Comparison of ENCODE assay signal across 17 cellular contexts in the genomic region with DNA sequence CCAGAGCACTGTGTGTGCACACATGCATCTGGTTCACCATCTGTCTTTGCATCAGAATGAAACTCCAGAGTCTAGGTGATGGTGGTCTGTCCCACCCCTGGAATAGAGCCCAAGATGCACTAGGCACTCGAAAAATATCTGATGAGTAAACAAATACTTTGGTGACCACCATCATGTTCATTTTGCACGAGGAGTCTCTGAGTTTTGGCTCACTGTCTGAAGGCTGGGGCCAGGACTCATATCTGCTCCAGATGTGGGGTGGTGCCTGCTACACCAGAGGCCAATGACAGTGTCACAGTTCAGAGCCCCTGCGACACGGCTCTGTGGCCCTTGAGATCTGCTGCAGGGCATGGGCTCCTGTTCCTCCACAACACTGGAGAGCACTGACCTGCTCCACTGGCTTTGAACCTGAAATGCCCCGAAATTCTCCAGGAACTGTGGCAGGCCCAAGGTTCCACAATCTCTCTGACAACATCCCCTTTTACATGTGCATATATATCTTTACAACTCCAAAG.
DNase-seq lines count a peak whose midpoint lies in the region; ATAC-seq, FAIRE-seq and TF ChIP-seq lines count a peak whose summit lies in the region.
"Had no signal": no experiment of that assay in that cellular context is flagged by ENCODE, and none has a peak within 500 bp of the region (broad histone marks: within the 10 kb centered on the region; RNA-seq: fewer than 3 reads in every experiment).

No MANE protein-coding gene starts in this region.

- no peak for TF ChIP-seq EP300 in sigmoid colon (IDR thresholded peaks at IDR 0.05)

- H3K4me1 ChIP-seq in sigmoid colon = peaks cover 0 to 58% (median 51%) of the 10 kb centered on the region in 4 donors

- no peak overlapping the region for H3K4me3 ChIP-seq in AG10803 (ENCODE audit: low read length)
- no peak overlapping the region for H3K4me3 ChIP-seq in sigmoid colon
- no peak overlapping the region for H3K4me3 ChIP-seq in dorsolateral prefrontal cortex

- DNase-seq in AG10803 (ENCODE audit: low read depth) = peak; percentile 65
- DNase-seq in NCI-H1694 (lab: John Stamatoyannopoulos, UW) = peak; percentile 6
- no peak for DNase-seq in glutamatergic neuron
- DNase-seq in sigmoid colon = peak; percentile 62
- DNase-seq in GM19239 (ENCODE audit: insufficient read length, low spot score) = no peak
- no peak for DNase-seq in dorsolateral prefrontal cortex
- DNase-seq: EL, HCEC 1CT, NCI-H1105, NCI-H187, NCI-H446 treated with DMSO at 0.1 percent for 48 hours, OCI-M1, RPMI8226 had no signal

- intact Hi-C loops in sigmoid colon (cut with DNase I) (no loop called here), dorsolateral prefrontal cortex (cut with DNase I) (no loop called here)

- H3K4me3 Mint-ChIP-seq in glutamatergic neuron (ENCODE audit: unreplicated experiment) = peak overlapping the region; percentile 26
- H3K4me3 Mint-ChIP-seq: IgD-negative memory B cell had no signal

- 73 to 80% methylated on average over 5 of the region's 5 CpGs for WGBS in sigmoid colon, 2 donors

- H3K4me1 Mint-ChIP-seq in glutamatergic neuron (ENCODE audit: low read depth, unreplicated experiment) = peaks cover 43% of the 10 kb centered on the region

- peaks cover 10% of the 10 kb centered on the region for H3K36me3 Mint-ChIP-seq in glutamatergic neuron (ENCODE audit: unreplicated experiment)
- H3K36me3 Mint-ChIP-seq: IgD-negative memory B cell had no signal

- H3K36me3 ChIP-seq in sigmoid colon = no peaks in the 10 kb centered on the region

- TF ChIP-seq POLR2A in sigmoid colon (IDR thresholded peaks at IDR 0.05) = no peak

- no peak for ATAC-seq in GM18498 (IDR thresholded peaks at IDR 0.05; ENCODE audit: unreplicated experiment)

- no peaks in the 10 kb centered on the region for H3K27me3 ChIP-seq in sigmoid colon
- peaks cover 0 to 4% (median 0%) of the 10 kb centered on the region in 45 donors for H3K27me3 ChIP-seq in dorsolateral prefrontal cortex

- H3K27me3 Mint-ChIP-seq in glutamatergic neuron (ENCODE audit: unreplicated experiment) = peaks cover 11% of the 10 kb centered on the region

- H3K9me3 Mint-ChIP-seq in glutamatergic neuron (ENCODE audit: unreplicated experiment) = peaks cover 21% of the 10 kb centered on the region

- H3K9me3 ChIP-seq in sigmoid colon = no peaks in the 10 kb centered on the region

- H3K27ac ChIP-seq in sigmoid colon = peak overlapping the region in 3 of 4 donors; percentile 69 to 71 (median 71)
- H3K27ac ChIP-seq in dorsolateral prefrontal cortex = no peak overlapping the region
- H3K27ac ChIP-seq: C4-2B had no signal

- peak overlapping the region; percentile 94 for H3K27ac Mint-ChIP-seq in glutamatergic neuron (ENCODE audit: unreplicated experiment)
- H3K27ac Mint-ChIP-seq: IgD-negative memory B cell had no signal

- FAIRE-seq in GM19239 (lab: Jason Lieb, UNC) = no peak
- FAIRE-seq: A204.1 had no signal

- no peak for TF ChIP-seq CTCF in AG10803 (conservative IDR thresholded peaks at IDR 0.05; ENCODE audit: low read length)
- no peak for TF ChIP-seq CTCF in glutamatergic neuron (IDR thresholded peaks at IDR 0.05; ENCODE audit: partially characterized antibody, unreplicated experiment)
- TF ChIP-seq CTCF in sigmoid colon (IDR thresholded peaks at IDR 0.05) = no peak
- no peak for TF ChIP-seq CTCF in dorsolateral prefrontal cortex (IDR thresholded peaks at IDR 0.05 in 54 of 56, conservative IDR thresholded peaks at IDR 0.05 in 2 of 56; ENCODE audit: low read depth in 1 of 56, partially characterized antibody in 56 of 56)

Comparison
In these comparisons a context has a peak if more than half of its experiments do, and no peak if none do; other contexts are left out.
1. DNase-seq: peak in AG10803 (single experiment), NCI-H1694 (single experiment) and sigmoid colon (single experiment); none in glutamatergic neuron (single experiment), GM19239 (single experiment) and dorsolateral prefrontal cortex (0 of 10).
2. H3K27ac ChIP-seq: peak in sigmoid colon (3 of 4); none in dorsolateral prefrontal cortex (0 of 59).